1 cellular context compared by ENCODE assay signal in genomic region chr20:33209789-33210188, GRCh38.
TF ChIP-seq lines count a peak whose summit lies in the region.

No MANE protein-coding gene starts in this region.

TF ChIP-seq in HEK293, 187 proteins besides CTCF, POLR2A, EP300 and RAD21 (continued from another document):
- no peak for TF ChIP-seq ZNF473 (tag by site-specific recombination; IDR thresholded peaks at IDR 0.05)
- peak; percentile 75 for TF ChIP-seq HOXD13 (CRISPR knock-in tag; IDR thresholded peaks at IDR 0.05; ENCODE audit: borderline replicate concordance)
- TF ChIP-seq YY2 (tag by site-specific recombination; IDR thresholded peaks at IDR 0.05): no peak
- 0 out of 2 replicates have a peak, but pooled peaks have one; percentile 13 for TF ChIP-seq ZNF366 (tag by site-specific recombination; conservative IDR thresholded peaks at IDR 0.05)
- peak; percentile 51; the same call in 1 of the 2 replicates for TF ChIP-seq BCL11A (tag by site-specific recombination; IDR thresholded peaks at IDR 0.05; ENCODE audit: low read depth)
- TF ChIP-seq SP2 (tag by site-specific recombination; IDR thresholded peaks at IDR 0.05): 0 out of 2 replicates have a peak, but pooled peaks have one; percentile 15
- 0 out of 2 replicates have a peak, but pooled peaks have one; percentile 39 for TF ChIP-seq KLF17 (tag by site-specific recombination; IDR thresholded peaks at IDR 0.05)
- TF ChIP-seq RBAK (tag by site-specific recombination; IDR thresholded peaks at IDR 0.05): no peak
